Comparison of ENCODE assay signal across 8 cellular contexts in genomic region chr2:180979935-180980184, GRCh38. TPM values are rescaled to one million over a fixed set of nuclear protein-coding genes. Genes with fewer than 3 reads are reported as not detected.
A peak's percentile ranks its signal among the peaks of the same experiment; 100 is the strongest.
DNase-seq lines count a peak whose midpoint lies in the region; ATAC-seq and TF ChIP-seq lines count a peak whose summit lies in the region.

No MANE protein-coding gene starts in this region.

- H3K4me1 ChIP-seq in sigmoid colon = peaks cover 0 to 37% (median 18%) of the 10 kb centered on the region in 4 donors

- H3K9me3 ChIP-seq in WERI-Rb-1 (ENCODE audit: severe bottlenecking) (no peaks in the 10 kb centered on the region), sigmoid colon (no peaks in the 10 kb centered on the region)

- no peaks in the 10 kb centered on the region for H3K27me3 ChIP-seq in WERI-Rb-1 (ENCODE audit: insufficient read depth, low read depth, severe bottlenecking)
- H3K27me3 ChIP-seq in sigmoid colon = no peaks in the 10 kb centered on the region

- no peak for TF ChIP-seq POLR2A in sigmoid colon (IDR thresholded peaks at IDR 0.05)

- no peak for DNase-seq in GM12865 (ENCODE audit: low read depth)
- no peak for DNase-seq in WERI-Rb-1
- DNase-seq in foreskin fibroblast = no peak
- no peak for DNase-seq in sigmoid colon
- no peak for DNase-seq in NCI-H2107 treated with DMSO at 0.1 percent for 48 hours (lab: John Stamatoyannopoulos, UW; ENCODE audit: unreplicated experiment)
- no peak for DNase-seq in COR-L47 (lab: John Stamatoyannopoulos, UW)
- no peak for DNase-seq in DMS79 treated with DMSO at 0.1 percent for 48 hours (lab: John Stamatoyannopoulos, UW)

- no peak for TF ChIP-seq CTCF in GM12865 (IDR thresholded peaks at IDR 0.05; ENCODE audit: insufficient read depth, low read depth, low read length, missing control alignments)
- TF ChIP-seq CTCF in WERI-Rb-1 (IDR thresholded peaks at IDR 0.05; ENCODE audit: low read depth, low read length) = no peak
- no peak for TF ChIP-seq CTCF in foreskin fibroblast (IDR thresholded peaks at IDR 0.05; ENCODE audit: low read depth, low read length)
- TF ChIP-seq CTCF in sigmoid colon (IDR thresholded peaks at IDR 0.05) = no peak

- intact Hi-C loops in sigmoid colon (cut with DNase I) = loop anchor here (2.0 to 10.0 kb wide), 3 partner anchors 615 to 915 kb away; partner anchors contain the start of gene ITPRID2

- WGBS in sigmoid colon, 2 donors = 2% methylated on average over 12 of the region's 12 CpGs

- no peak for ATAC-seq in GM19351 (IDR thresholded peaks at IDR 0.05; ENCODE audit: unreplicated experiment)

- H3K4me3 ChIP-seq in GM12865 (ENCODE audit: low read depth, low read length) (peak overlapping the region; percentile 47), WERI-Rb-1 (ENCODE audit: low read depth, low read length) (peak overlapping the region; percentile 42), foreskin fibroblast (ENCODE audit: low read depth in 1 of 2, low read length in 2 of 2) (peak overlapping the region; percentile 51 to 54), sigmoid colon (peak overlapping the region; percentile 42 to 78 (median 67))

- H3K27ac ChIP-seq in WERI-Rb-1 = peak overlapping the region; percentile 67
- peak overlapping the region; percentile 82 to 90 (median 88) for H3K27ac ChIP-seq in sigmoid colon

- H3K36me3 ChIP-seq in WERI-Rb-1 (peaks cover 14% of the 10 kb centered on the region), sigmoid colon (no peaks in the 10 kb centered on the region)

- TF ChIP-seq EP300 in sigmoid colon (IDR thresholded peaks at IDR 0.05) = no peak

RNA-seq across cellular contexts. Expression of gene UBE2E3, which starts 0.5 kb away (rescaled TPM):
- 10 to 100 TPM; 37.5 to 64.7 (median 47.8) TPM for total RNA-seq in sigmoid colon
- 100 to 1,000 TPM in 1 of 3 donors, 10 to 100 TPM in 2; 48.2 to 108 (median 70.1) TPM for polyA plus RNA-seq in sigmoid colon
